ENCODE assay signal across 15 cellular contexts in genomic region chr3:25489858-25490591, GRCh38.
DNase-seq lines count a peak whose midpoint lies in the region; ATAC-seq and TF ChIP-seq lines count a peak whose summit lies in the region.
"Had no signal": no experiment of that assay in that cellular context is flagged by ENCODE, and none has a peak within 500 bp of the region (broad histone marks: within the 10 kb centered on the region; RNA-seq: fewer than 3 reads in every experiment).

No MANE protein-coding gene starts in this region.

- H3K14ac ChIP-seq in mesenchymal stem cell (ENCODE audit: low read length in 2 of 2) (no peak overlapping the region), trophoblast cell (ENCODE audit: low read length) (no peak overlapping the region)

- DNase-seq in cardiac muscle cell (ENCODE audit: low read depth in 1 of 2, low spot score in 1 of 2) (no peak), left cardiac atrium (no peak), mesenchymal stem cell (no peak), trophoblast cell (no peak), DMS53 (lab: John Stamatoyannopoulos, UW) (no peak)
- DNase-seq in activated naive CD8-positive, alpha-beta T cell treated with anti-CD3 and anti-CD28 coated beads for 36 hours: no peak
- DNase-seq: AML-193; Caco-2; CD8-positive, alpha-beta memory T cell; GF-D8 had no signal

- H4K8ac ChIP-seq in mesenchymal stem cell (ENCODE audit: low read length) (no peak overlapping the region), trophoblast cell (ENCODE audit: low read depth, low read length) (no peak overlapping the region)

- peaks cover 21% of the 10 kb centered on the region for H3K9me3 Mint-ChIP-seq in activated naive CD8-positive, alpha-beta T cell treated with anti-CD3 and anti-CD28 coated beads for 36 hours

- no peak overlapping the region for H4K12ac ChIP-seq in trophoblast cell (ENCODE audit: low read depth, low read length)

- no peaks in the 10 kb centered on the region for H3K9me3 ChIP-seq in cardiac muscle cell (ENCODE audit: low read depth)
- H3K9me3 ChIP-seq in mesenchymal stem cell (ENCODE audit: control insufficient read depth, low read length): peaks cover 40% of the 10 kb centered on the region
- H3K9me3 ChIP-seq in trophoblast cell (ENCODE audit: insufficient read depth, low read depth, low read length): peaks cover 4% of the 10 kb centered on the region

- H2BK12ac ChIP-seq in mesenchymal stem cell (ENCODE audit: low read length in 2 of 2) (no peak overlapping the region), trophoblast cell (ENCODE audit: low read length) (peak overlapping the region; percentile 54)

- H3K27ac ChIP-seq in cardiac muscle cell: peak overlapping the region; percentile 47
- no peak overlapping the region for H3K27ac ChIP-seq in mesenchymal stem cell (ENCODE audit: low read length, poor library complexity, severe bottlenecking)
- no peak overlapping the region for H3K27ac ChIP-seq in trophoblast cell (ENCODE audit: low read depth, low read length)
- H3K27ac ChIP-seq: 22Rv1, BLaER1 had no signal

- H3K27me3 ChIP-seq in cardiac muscle cell: no peaks in the 10 kb centered on the region
- H3K27me3 ChIP-seq in mesenchymal stem cell (ENCODE audit: control insufficient read depth in 1 of 2, insufficient read depth in 1 of 2, low read length in 2 of 2): no peaks in the 10 kb centered on the region
- H3K27me3 ChIP-seq in trophoblast cell (ENCODE audit: insufficient read depth, low read length): no peaks in the 10 kb centered on the region
- H3K27me3 ChIP-seq: BLaER1 had no signal

- no peaks in the 10 kb centered on the region for H3K79me1 ChIP-seq in mesenchymal stem cell (replicated peaks; ENCODE audit: low read length, poor library complexity, severe bottlenecking)
- H3K79me1 ChIP-seq in trophoblast cell (ENCODE audit: low read length): no peaks in the 10 kb centered on the region

- no peak overlapping the region for H3K4me3 Mint-ChIP-seq in activated naive CD8-positive, alpha-beta T cell treated with anti-CD3 and anti-CD28 coated beads for 36 hours
- H3K4me3 Mint-ChIP-seq: CD8-positive, alpha-beta memory T cell had no signal

- H2BK5ac ChIP-seq in mesenchymal stem cell (ENCODE audit: low read depth, low read length, poor library complexity, severe bottlenecking) (no peak overlapping the region), trophoblast cell (ENCODE audit: low read depth, low read length, poor library complexity) (no peak overlapping the region)

- intact Hi-C loops in left cardiac atrium (cut with DNase I): no loop called here

- no peaks in the 10 kb centered on the region for H3K79me2 ChIP-seq in trophoblast cell (ENCODE audit: control insufficient read depth, insufficient read depth, low read length, poor library complexity)

- no peak overlapping the region for H3K18ac ChIP-seq in mesenchymal stem cell (ENCODE audit: low read depth in 1 of 2, low read length in 2 of 2)
- H3K18ac ChIP-seq in trophoblast cell (ENCODE audit: low read length): no peak overlapping the region

- H3K4me1 Mint-ChIP-seq in activated naive CD8-positive, alpha-beta T cell treated with anti-CD3 and anti-CD28 coated beads for 36 hours: no peaks in the 10 kb centered on the region
- H3K4me1 Mint-ChIP-seq: CD8-positive, alpha-beta memory T cell had no signal

- H3K4me2 ChIP-seq in mesenchymal stem cell (ENCODE audit: low read length, poor library complexity, severe bottlenecking) (no peak overlapping the region), trophoblast cell (ENCODE audit: low read length) (no peak overlapping the region)
- H3K4me2 ChIP-seq: BLaER1 had no signal

- peak overlapping the region; percentile 62 for H2AK5ac ChIP-seq in mesenchymal stem cell (ENCODE audit: low read length, severe bottlenecking)
- H2AK5ac ChIP-seq in trophoblast cell (ENCODE audit: low read length): no peak overlapping the region

- no peak for TF ChIP-seq CTCF in cardiac muscle cell (IDR thresholded peaks at IDR 0.05; ENCODE audit: low read depth, low read length)

- ATAC-seq in left cardiac atrium (no peak), GM21737 (IDR thresholded peaks at IDR 0.05; ENCODE audit: unreplicated experiment) (no peak)
- ATAC-seq: HCT116, HepG2 had no signal

- H3K27ac Mint-ChIP-seq in activated naive CD8-positive, alpha-beta T cell treated with anti-CD3 and anti-CD28 coated beads for 36 hours: no peak overlapping the region
- H3K27ac Mint-ChIP-seq: CD8-positive, alpha-beta memory T cell had no signal

- H3K4me3 ChIP-seq in cardiac muscle cell (no peak overlapping the region), mesenchymal stem cell (ENCODE audit: insufficient read depth in 1 of 2, low read depth in 1 of 2, low read length in 2 of 2) (no peak overlapping the region), trophoblast cell (ENCODE audit: low read depth, low read length) (no peak overlapping the region)
- H3K4me3 ChIP-seq: BLaER1 had no signal

- no peak overlapping the region for H3K9ac ChIP-seq in mesenchymal stem cell (ENCODE audit: low read length)
- no peak overlapping the region for H3K9ac ChIP-seq in trophoblast cell (ENCODE audit: low read length)
- H3K9ac ChIP-seq: BLaER1 had no signal

- H2BK120ac ChIP-seq in mesenchymal stem cell (ENCODE audit: low read depth, low read length) (no peak overlapping the region), trophoblast cell (ENCODE audit: insufficient read depth, low read length, poor library complexity) (no peak overlapping the region)

- H4K91ac ChIP-seq in mesenchymal stem cell (ENCODE audit: low read length) (no peak overlapping the region), trophoblast cell (ENCODE audit: low read depth, low read length) (no peak overlapping the region)

- no peak overlapping the region for H2AFZ ChIP-seq in mesenchymal stem cell (ENCODE audit: low read depth, low read length)
- H2AFZ ChIP-seq in trophoblast cell (ENCODE audit: insufficient read depth, low read length, poor library complexity): no peak overlapping the region

- peaks cover 4% of the 10 kb centered on the region for H3K27me3 Mint-ChIP-seq in activated naive CD8-positive, alpha-beta T cell treated with anti-CD3 and anti-CD28 coated beads for 36 hours
- H3K27me3 Mint-ChIP-seq: CD8-positive, alpha-beta memory T cell had no signal

- H3K4me1 ChIP-seq in cardiac muscle cell (ENCODE audit: low read depth) (peaks cover 50% of the 10 kb centered on the region), mesenchymal stem cell (ENCODE audit: control insufficient read depth, insufficient read depth, low read depth, low read length) (no peaks in the 10 kb centered on the region), trophoblast cell (ENCODE audit: control insufficient read depth in 1 of 2, insufficient read depth in 2 of 2, low read length in 2 of 2) (peaks cover 0 to 4% of the 10 kb centered on the region in 2 experiments)
- H3K4me1 ChIP-seq: BLaER1, Caco-2 had no signal

- WGBS in mesenchymal stem cell: 69% methylated on average over 6 of the region's 7 CpGs
- WGBS in trophoblast cell (ENCODE audit: extremely low coverage, insufficient coverage, insufficient read length): no CpG with 5 or more reads among the region's 7 CpGs

- H3K23ac ChIP-seq in mesenchymal stem cell (ENCODE audit: low read length in 2 of 2) (no peak overlapping the region), trophoblast cell (ENCODE audit: low read length) (no peak overlapping the region)

- H3K36me3 ChIP-seq in cardiac muscle cell (no peaks in the 10 kb centered on the region), mesenchymal stem cell (ENCODE audit: control insufficient read depth in 1 of 2, insufficient read depth in 2 of 2, low read depth in 1 of 2, low read length in 2 of 2) (no peaks in the 10 kb centered on the region), trophoblast cell (ENCODE audit: control insufficient read depth in 1 of 2, insufficient read depth in 2 of 2, low read length in 2 of 2) (peaks cover 0 to 6% of the 10 kb centered on the region in 2 experiments)
- H3K36me3 ChIP-seq: BLaER1 had no signal

- no peaks in the 10 kb centered on the region for H3K36me3 Mint-ChIP-seq in activated naive CD8-positive, alpha-beta T cell treated with anti-CD3 and anti-CD28 coated beads for 36 hours
- H3K36me3 Mint-ChIP-seq: CD8-positive, alpha-beta memory T cell had no signal

- no peak overlapping the region for H2BK15ac ChIP-seq in mesenchymal stem cell (ENCODE audit: low read depth, poor library complexity, severe bottlenecking)

- H3K4ac ChIP-seq in mesenchymal stem cell (ENCODE audit: low read depth in 1 of 2, low read length in 2 of 2) (no peak overlapping the region), trophoblast cell (ENCODE audit: low read depth, low read length) (no peak overlapping the region)
